In genomic region chr4:139453041-139453370, GRCh38 we compare ENCODE assay signal across 1 cellular context.
TF ChIP-seq lines count a peak whose summit lies in the region.

No MANE protein-coding gene starts in this region.

TF ChIP-seq in H1, 55 proteins besides CTCF, POLR2A, EP300 and RAD21 (continued from another document):
- peak; percentile 7; the same call in 1 of the 2 replicates for TF ChIP-seq MAX (IDR thresholded peaks at IDR 0.05)
